Comparison of ENCODE assay signal across 3 cellular contexts in the genomic region with DNA sequence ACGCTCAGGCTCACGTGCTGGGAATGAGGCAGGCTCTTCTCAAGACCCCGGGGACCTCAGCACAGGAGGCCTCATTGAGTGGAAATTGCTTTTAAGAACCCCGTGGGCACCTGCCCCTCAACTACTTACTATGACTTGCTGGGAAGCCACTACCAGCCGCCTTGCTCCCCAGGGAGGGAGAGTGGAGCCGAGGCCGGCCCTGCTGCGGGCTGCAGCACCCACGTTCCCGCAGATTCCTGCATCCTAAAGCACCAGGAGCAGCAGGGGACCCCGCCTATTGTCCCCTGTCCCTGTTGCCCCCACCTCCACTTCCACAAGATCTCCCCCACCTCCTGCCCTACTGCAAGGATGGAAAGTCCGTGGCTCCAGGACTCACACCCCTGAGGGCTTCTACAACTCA.
"Had no signal": no experiment of that assay in that cellular context is flagged by ENCODE, and none has a peak within 500 bp of the region (broad histone marks: within the 10 kb centered on the region; RNA-seq: fewer than 3 reads in every experiment).

No MANE protein-coding gene starts in this region.

- DNase-seq: GDM1, GF-D8 had no signal

- H3K4me3 ChIP-seq: GM12878 had no signal

- ATAC-seq: GM12878 had no signal
